In genomic region chr1:95197616-95198252, GRCh38 we compare ENCODE assay signal across 13 cellular contexts. TPM values are rescaled to one million over a fixed set of nuclear protein-coding genes. Genes with fewer than 3 reads are reported as not detected.
DNase-seq lines count a peak whose midpoint lies in the region; ATAC-seq, FAIRE-seq and TF ChIP-seq lines count a peak whose summit lies in the region.
"Had no signal": no experiment of that assay in that cellular context is flagged by ENCODE, and none has a peak within 500 bp of the region (broad histone marks: within the 10 kb centered on the region; RNA-seq: fewer than 3 reads in every experiment).

No MANE protein-coding gene starts in this region.

- H3K4me3 Mint-ChIP-seq in HFFc6 = no peak overlapping the region
- H3K4me3 Mint-ChIP-seq in natural killer cell = no peak overlapping the region
- no peak overlapping the region for H3K4me3 Mint-ChIP-seq in activated T-cell treated with anti-CD3 and anti-CD28 coated beads, Interleukin-2, amount 50 U/mL, for 4 hours
- H3K4me3 Mint-ChIP-seq: activated CD8-positive, alpha-beta T cell treated with anti-CD3 and anti-CD28 coated beads, Interleukin-2, amount 10 ng/mL, durations not matched to agents 7 days and 5 days; B cell had no signal

- H3K9me3 Mint-ChIP-seq in HFFc6 (no peaks in the 10 kb centered on the region), natural killer cell (no peaks in the 10 kb centered on the region)
- H3K9me3 Mint-ChIP-seq in activated T-cell treated with anti-CD3 and anti-CD28 coated beads, Interleukin-2, amount 50 U/mL, for 4 hours = no peaks in the 10 kb centered on the region

- TF ChIP-seq CTCF in A549 (IDR thresholded peaks at IDR 0.05) = no peak
- no peak for TF ChIP-seq CTCF in HFFc6 (IDR thresholded peaks at IDR 0.05)
- TF ChIP-seq CTCF in natural killer cell (IDR thresholded peaks at IDR 0.05) = no peak

- ATAC-seq in A549 = no peak
- ATAC-seq in right cardiac atrium = peak; percentile 63 to 70
- ATAC-seq in natural killer cell = no peak
- no peak for ATAC-seq in activated T-cell treated with anti-CD3 and anti-CD28 coated beads, Interleukin-2, amount 50 U/mL, for 4 hours
- no peak for ATAC-seq in HG03439 (IDR thresholded peaks at IDR 0.05; ENCODE audit: unreplicated experiment)
- ATAC-seq: activated CD8-positive, alpha-beta T cell treated with anti-CD3 and anti-CD28 coated beads, Interleukin-2, amount 10 ng/mL, durations not matched to agents 7 days and 5 days had no signal

- H3K9me3 ChIP-seq in A549 (no peaks in the 10 kb centered on the region), adipocyte (ENCODE audit: control insufficient read depth, low read length) (no peaks in the 10 kb centered on the region), right cardiac atrium (ENCODE audit: control insufficient read depth, low read length) (no peaks in the 10 kb centered on the region)
- H3K9me3 ChIP-seq: neutrophil had no signal

- H3K4me3 ChIP-seq in A549 = no peak overlapping the region
- no peak overlapping the region for H3K4me3 ChIP-seq in adipocyte (ENCODE audit: low read length)
- H3K4me3 ChIP-seq in right cardiac atrium (ENCODE audit: low read length) = peak overlapping the region; percentile 22

- H3K4me2 ChIP-seq in A549 = no peak overlapping the region

- DNase-seq in A549 (ENCODE audit: low read depth in 1 of 2, low spot score in 1 of 2) (no peak), HFFc6 (peak; percentile 21), adipocyte (ENCODE audit: low read depth) (peak; percentile 37), right cardiac atrium (no peak), dermis blood vessel endothelial cell (no peak), natural killer cell (no peak)
- DNase-seq in activated T-cell treated with anti-CD3 and anti-CD28 coated beads, Interleukin-2, amount 50 U/mL, for 4 hours = no peak
- DNase-seq: activated CD8-positive, alpha-beta T cell treated with anti-CD3 and anti-CD28 coated beads, Interleukin-2, amount 10 ng/mL, durations not matched to agents 7 days and 5 days; hippocampal formation; SHP77 treated with DMSO at 0.1 percent for 48 hours had no signal

- H3K27me3 Mint-ChIP-seq in HFFc6 (ENCODE audit: insufficient read depth) = peaks cover 6% of the 10 kb centered on the region
- H3K27me3 Mint-ChIP-seq in natural killer cell (ENCODE audit: low read depth in 2 of 2) = peaks cover 0 to 7% of the 10 kb centered on the region in 2 donors
- H3K27me3 Mint-ChIP-seq in activated T-cell treated with anti-CD3 and anti-CD28 coated beads, Interleukin-2, amount 50 U/mL, for 4 hours (ENCODE audit: low read depth) = peaks cover 3% of the 10 kb centered on the region

- H3K4me1 Mint-ChIP-seq in HFFc6 (ENCODE audit: low read depth) (peaks cover 6% of the 10 kb centered on the region; the same call in 1 of the 2 replicates), natural killer cell (no peaks in the 10 kb centered on the region)
- H3K4me1 Mint-ChIP-seq in activated T-cell treated with anti-CD3 and anti-CD28 coated beads, Interleukin-2, amount 50 U/mL, for 4 hours (ENCODE audit: low read depth) = no peaks in the 10 kb centered on the region
- H3K4me1 Mint-ChIP-seq: B cell had no signal

- H3K36me3 Mint-ChIP-seq in HFFc6 (ENCODE audit: low read depth) = no peaks in the 10 kb centered on the region
- no peaks in the 10 kb centered on the region for H3K36me3 Mint-ChIP-seq in natural killer cell
- no peaks in the 10 kb centered on the region for H3K36me3 Mint-ChIP-seq in activated T-cell treated with anti-CD3 and anti-CD28 coated beads, Interleukin-2, amount 50 U/mL, for 4 hours (ENCODE audit: insufficient read depth)

- TF ChIP-seq POLR2A in A549 (IDR thresholded peaks at IDR 0.05; ENCODE audit: low read length) = no peak

- CTCF ChIA-PET in A549 (lab: Yijun Ruan, JAX) = no interaction called here

- POLR2A ChIA-PET in A549 (lab: Yijun Ruan, JAX) = no interaction called here

- peak; percentile 18 for FAIRE-seq in A549 (lab: Jason Lieb, UNC)

- TF ChIP-seq EP300 in A549 (IDR thresholded peaks at IDR 0.05) = no peak

- H3K27ac ChIP-seq in A549 (peak overlapping the region in 1 of 2 experiments; percentile 43; a peak in 1 of 6 replicates), right cardiac atrium (ENCODE audit: low read length) (peak overlapping the region; percentile 81)
- H3K27ac ChIP-seq: neutrophil had no signal

- peaks cover 21% of the 10 kb centered on the region for H3K4me1 ChIP-seq in A549
- H3K4me1 ChIP-seq in adipocyte (ENCODE audit: control insufficient read depth, insufficient read depth, low read length) = peaks cover 3% of the 10 kb centered on the region
- H3K4me1 ChIP-seq in right cardiac atrium (ENCODE audit: control insufficient read depth, insufficient read depth, low read length) = peaks cover 1% of the 10 kb centered on the region

- intact Hi-C loops in right cardiac atrium (cut with DNase I) = no loop called here
- intact Hi-C loops in natural killer cell (cut with micrococcal nuclease) = no loop called here

- H3K36me3 ChIP-seq in adipocyte (ENCODE audit: control insufficient read depth, insufficient read depth, low read length, severe bottlenecking) = no peaks in the 10 kb centered on the region
- H3K36me3 ChIP-seq: neutrophil had no signal

- no peak overlapping the region for H3K9ac ChIP-seq in adipocyte (ENCODE audit: low read length)

- no peaks in the 10 kb centered on the region for H3K27me3 ChIP-seq in adipocyte (replicated peaks; ENCODE audit: control insufficient read depth, insufficient read depth, low read length)
- no peaks in the 10 kb centered on the region for H3K27me3 ChIP-seq in right cardiac atrium (ENCODE audit: control insufficient read depth, insufficient read depth)
- H3K27me3 ChIP-seq: neutrophil had no signal

- no peak overlapping the region for H3K27ac Mint-ChIP-seq in HFFc6
- no peak overlapping the region for H3K27ac Mint-ChIP-seq in natural killer cell
- H3K27ac Mint-ChIP-seq: activated CD8-positive, alpha-beta T cell treated with anti-CD3 and anti-CD28 coated beads, Interleukin-2, amount 10 ng/mL, durations not matched to agents 7 days and 5 days; B cell had no signal

- 7% methylated on average over 1 of the region's 1 CpG for WGBS in A549 (ENCODE audit: missing lambda C conversion rate)
- WGBS in right cardiac atrium = 22% methylated on average over 1 of the region's 1 CpG

- no peak for TF ChIP-seq RAD21 in A549 (conservative IDR thresholded peaks at IDR 0.05 in 1 of 2, IDR thresholded peaks at IDR 0.05 in 1 of 2)

TF ChIP-seq in A549, 52 proteins besides CTCF, POLR2A, EP300 and RAD21:
- TF ChIP-seq ESRRA (IDR thresholded peaks at IDR 0.05; ENCODE audit: borderline replicate concordance, low read length) = no peak
- no peak for TF ChIP-seq BHLHE40 (IDR thresholded peaks at IDR 0.05; ENCODE audit: low read depth, low read length)
- TF ChIP-seq HDAC2 (IDR thresholded peaks at IDR 0.05) = no peak
- no peak for TF ChIP-seq FOSB (CRISPR knock-in tag; IDR thresholded peaks at IDR 0.05)
- no peak for TF ChIP-seq EHF (CRISPR knock-in tag; IDR thresholded peaks at IDR 0.05)
- TF ChIP-seq FOXS1 (CRISPR knock-in tag; IDR thresholded peaks at IDR 0.05) = no peak
- TF ChIP-seq HOXA7 (CRISPR knock-in tag; IDR thresholded peaks at IDR 0.05) = no peak
- TF ChIP-seq HES2 (IDR thresholded peaks at IDR 0.05) = no peak
- TF ChIP-seq PBX3 (IDR thresholded peaks at IDR 0.05) = no peak
- no peak for TF ChIP-seq HOXB5 (CRISPR knock-in tag; IDR thresholded peaks at IDR 0.05)
- TF ChIP-seq ZNF302 (CRISPR knock-in tag; IDR thresholded peaks at IDR 0.05) = no peak
- TF ChIP-seq RCOR1 (IDR thresholded peaks at IDR 0.05; ENCODE audit: low read depth, low read length) = no peak

RNA-seq across cellular contexts. Expression of gene RWDD3, which starts 36.3 kb away (rescaled TPM):
- polyA plus RNA-seq in A549 (2011; rRNA removed) = 15.7 and 22.1 TPM in 2 replicates
- polyA plus RNA-seq in A549 (2012; cell fraction: cytosol; rRNA removed) = 7.9 and 8.2 TPM in 2 replicates
- 4.9 and 7.5 TPM in 2 replicates for polyA plus RNA-seq in A549 (2012; cell fraction: nucleus; rRNA removed)
- polyA plus RNA-seq in A549 (2017; fragmentation: RNase III; extraction: RNeasy Plus Mini Kit Qiagen cat#74134 plus additional on column Dnase treatment) = 17.1 to 20.3 TPM (median 17.6 TPM) in 3 replicates
- 2.5 and 3.8 TPM in 2 replicates for polyA minus RNA-seq in A549 (2011; rRNA and poly(A)+ RNA removed)
- total RNA-seq in HFFc6 (2021; fragmentation: NEBNext Ultra II Directional; extraction: Animal tissue kit (Norgen Biotek cat#: 25700)) = 10 to 100 TPM; 11.7 to 14.6 (median 13.0) TPM
- 10 to 100 TPM; 13.6 to 19.3 (median 15.9) TPM for total RNA-seq in right cardiac atrium
- polyA plus RNA-seq in right cardiac atrium = 31.1 TPM
- 11.6 and 18.0 TPM in 2 replicates for total RNA-seq in dermis blood vessel endothelial cell
- 10 to 100 TPM in 2 of 3 donors, 1 to 10 TPM in 1; 8.8 to 15.3 (median 15.2) TPM for total RNA-seq in natural killer cell
- 1 to 10 TPM; 6.6 to 7.5 (median 7.1) TPM for total RNA-seq in activated T-cell treated with anti-CD3 and anti-CD28 coated beads, Interleukin-2, amount 50 U/mL, for 4 hours

Comparison
In these comparisons a context has a peak if more than half of its experiments do, and no peak if none do; other contexts are left out.
1. ATAC-seq: peak in right cardiac atrium (2 of 2); none in A549 (0 of 2), natural killer cell (0 of 3), activated T-cell treated with anti-CD3 and anti-CD28 coated beads, Interleukin-2, amount 50 U/mL, for 4 hours (0 of 2) and HG03439 (single experiment).
2. DNase-seq: peak in HFFc6 (single experiment) and adipocyte (single experiment); none in A549 (0 of 2), right cardiac atrium (0 of 3), dermis blood vessel endothelial cell (single experiment), natural killer cell (single experiment) and activated T-cell treated with anti-CD3 and anti-CD28 coated beads, Interleukin-2, amount 50 U/mL, for 4 hours (single experiment).